ENCODE assay signal across 28 cellular contexts in the genomic region with DNA sequence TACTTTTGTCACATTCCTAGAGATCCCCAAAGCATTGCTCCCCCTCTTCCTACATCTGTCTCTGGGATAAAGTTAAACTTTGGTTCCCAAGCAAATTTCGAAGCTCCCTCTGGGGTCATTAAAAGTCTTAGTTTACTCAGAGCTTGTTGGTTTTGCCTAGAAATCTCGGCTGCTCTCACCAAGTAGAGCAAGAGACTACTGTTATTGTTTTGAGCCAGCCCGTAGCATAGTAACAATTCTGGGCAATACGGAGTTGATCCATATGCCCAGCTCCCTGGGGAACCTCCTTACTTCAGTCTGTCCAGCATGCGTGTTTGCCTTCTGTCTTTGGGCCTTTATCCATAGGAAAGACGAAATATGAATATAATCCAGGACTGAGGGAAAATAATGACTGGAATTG. TPM values are rescaled to one million over a fixed set of nuclear protein-coding genes. Genes with fewer than 3 reads are reported as not detected.
DNase-seq lines count a peak whose midpoint lies in the region; ATAC-seq and TF ChIP-seq lines count a peak whose summit lies in the region.
"Had no signal": no experiment of that assay in that cellular context is flagged by ENCODE, and none has a peak within 500 bp of the region (broad histone marks: within the 10 kb centered on the region; RNA-seq: fewer than 3 reads in every experiment).

No MANE protein-coding gene starts in this region.

- H3K27ac Mint-ChIP-seq in Calu3 (ENCODE audit: unreplicated experiment) (peak overlapping the region; percentile 22), nephron progenitor cell (peak overlapping the region; percentile 98)
- no peak overlapping the region for H3K27ac Mint-ChIP-seq in activated CD4-positive, alpha-beta T cell treated with anti-CD3 and anti-CD28 coated beads, Interleukin-2, amount 10 ng/mL, durations not matched to agents 7 days and 5 days
- H3K27ac Mint-ChIP-seq: activated CD4-positive, alpha-beta T cell treated with anti-CD3 and anti-CD28 coated beads, Interleukin-2, amount 10 ng/mL, durations not matched to agents 24 days and 14 days; activated CD8-positive, alpha-beta memory T cell treated with anti-CD3 and anti-CD28 coated beads, Interleukin-2, amount 10 ng/mL, durations not matched to agents 7 days and 5 days; brain; GM23338; T-helper 2 cell treated with Interferon-gamma antibody and Interleukin-4, amounts not matched to agents 5 μg/mL and 100 μg/mL, for 36 hours had no signal

- H3K9me3 Mint-ChIP-seq in Calu3 (ENCODE audit: low read depth, unreplicated experiment) (no peaks in the 10 kb centered on the region), nephron progenitor cell (peaks cover 13% of the 10 kb centered on the region)
- H3K9me3 Mint-ChIP-seq in activated CD4-positive, alpha-beta T cell treated with anti-CD3 and anti-CD28 coated beads, Interleukin-2, amount 10 ng/mL, durations not matched to agents 7 days and 5 days = no peaks in the 10 kb centered on the region
- H3K9me3 Mint-ChIP-seq: activated CD4-positive, alpha-beta T cell treated with anti-CD3 and anti-CD28 coated beads, Interleukin-2, amount 10 ng/mL, durations not matched to agents 24 days and 14 days; GM23338; nephron; T-helper 2 cell treated with Interferon-gamma antibody and Interleukin-4, amounts not matched to agents 5 μg/mL and 100 μg/mL, for 36 hours had no signal

- no peak for TF ChIP-seq CTCF in Calu3 (IDR thresholded peaks at IDR 0.05; ENCODE audit: unreplicated experiment)
- no peak for TF ChIP-seq CTCF in choroid plexus epithelial cell (conservative IDR thresholded peaks at IDR 0.05; ENCODE audit: low read depth, low read length)
- TF ChIP-seq CTCF in nephron progenitor cell (IDR thresholded peaks at IDR 0.05) = no peak

- POLR2A ChIA-PET in activated CD4-positive, alpha-beta T cell treated with anti-CD3 and anti-CD28 coated beads, Interleukin-2, amount 10 ng/mL, durations not matched to agents 7 days and 5 days (lab: Charles Lee) = no interaction called here

- CTCF ChIA-PET in Calu3 (lab: Charles Lee) = no interaction called here
- CTCF ChIA-PET in activated CD4-positive, alpha-beta T cell treated with anti-CD3 and anti-CD28 coated beads, Interleukin-2, amount 10 ng/mL, durations not matched to agents 7 days and 5 days (lab: Charles Lee) = interaction anchor here (0.5 kb wide), 1 partner anchor 106 kb away, joined by 3 read pairs; no protein-coding TSS in a partner anchor

- H3K4me3 Mint-ChIP-seq in Calu3 (ENCODE audit: low read depth, unreplicated experiment) = no peak overlapping the region
- no peak overlapping the region for H3K4me3 Mint-ChIP-seq in nephron progenitor cell
- no peak overlapping the region for H3K4me3 Mint-ChIP-seq in activated CD4-positive, alpha-beta T cell treated with anti-CD3 and anti-CD28 coated beads, Interleukin-2, amount 10 ng/mL, durations not matched to agents 7 days and 5 days
- H3K4me3 Mint-ChIP-seq: activated CD4-positive, alpha-beta T cell treated with anti-CD3 and anti-CD28 coated beads, Interleukin-2, amount 10 ng/mL, durations not matched to agents 24 days and 14 days; activated CD8-positive, alpha-beta memory T cell treated with anti-CD3 and anti-CD28 coated beads, Interleukin-2, amount 10 ng/mL, durations not matched to agents 7 days and 5 days; brain; GM23338; nephron; T-helper 2 cell treated with Interferon-gamma antibody and Interleukin-4, amounts not matched to agents 5 μg/mL and 100 μg/mL, for 36 hours had no signal

- H3K4me1 Mint-ChIP-seq in Calu3 (ENCODE audit: low read depth, unreplicated experiment) = peaks cover 28% of the 10 kb centered on the region
- peaks cover 53% of the 10 kb centered on the region for H3K4me1 Mint-ChIP-seq in nephron progenitor cell
- H3K4me1 Mint-ChIP-seq in activated CD4-positive, alpha-beta T cell treated with anti-CD3 and anti-CD28 coated beads, Interleukin-2, amount 10 ng/mL, durations not matched to agents 7 days and 5 days = no peaks in the 10 kb centered on the region
- H3K4me1 Mint-ChIP-seq: activated CD4-positive, alpha-beta T cell treated with anti-CD3 and anti-CD28 coated beads, Interleukin-2, amount 10 ng/mL, durations not matched to agents 24 days and 14 days; activated CD8-positive, alpha-beta memory T cell treated with anti-CD3 and anti-CD28 coated beads, Interleukin-2, amount 10 ng/mL, durations not matched to agents 7 days and 5 days had no signal

- intact Hi-C loops in Calu3 (cut with micrococcal nuclease; ENCODE audit: unreplicated experiment) = no loop called here

- DNase-seq in Calu3 (no peak), NCI-H2171 treated with DMSO at 0.1 percent for 48 hours (lab: John Stamatoyannopoulos, UW) (peak; percentile 87), choroid plexus epithelial cell (ENCODE audit: low read depth) (peak; percentile 35), nephron progenitor cell (peak; percentile 10), middle frontal gyrus (ENCODE audit: extremely low spot score, low spot score) (no peak)
- DNase-seq in activated CD4-positive, alpha-beta T cell treated with anti-CD3 and anti-CD28 coated beads, Interleukin-2, amount 10 ng/mL, durations not matched to agents 7 days and 5 days = no peak
- DNase-seq: activated CD4-positive, alpha-beta T cell treated with anti-CD3 and anti-CD28 coated beads, Interleukin-2, amount 10 ng/mL, durations not matched to agents 24 days and 14 days; activated CD8-positive, alpha-beta memory T cell treated with anti-CD3 and anti-CD28 coated beads, Interleukin-2, amount 10 ng/mL, durations not matched to agents 7 days and 5 days; activated naive CD4-positive, alpha-beta T cell treated with Interleukin-2 at 50 U/mL for 16 hours; activated T-cell treated with anti-CD3 and anti-CD28 coated beads, Interleukin-2, amount 50 U/mL, for 48 hours; C1 segment of cervical spinal cord; Kasumi-1; mucosa of descending colon; NCI-H1694 treated with DMSO at 0.1 percent for 48 hours; NCI-H526 treated with DMSO at 0.1 percent for 48 hours; pancreas; retina; SHP77; trophoblast cell had no signal

- no TSS peak for BruUV-seq in Calu3 (replicated peaks; lab: Mats Ljungman, UMichigan)

- H3K4me3 ChIP-seq in choroid plexus epithelial cell (ENCODE audit: low read depth, low read length) = no peak overlapping the region
- H3K4me3 ChIP-seq: adrenal gland, coronary artery, esophagus muscularis mucosa, GM12878, GM23338, mucosa of descending colon, pancreas had no signal

- H3K36me3 Mint-ChIP-seq in Calu3 (ENCODE audit: insufficient read depth, unreplicated experiment) (no peaks in the 10 kb centered on the region), nephron progenitor cell (ENCODE audit: low read depth) (peaks cover 26% of the 10 kb centered on the region)
- no peaks in the 10 kb centered on the region for H3K36me3 Mint-ChIP-seq in activated CD4-positive, alpha-beta T cell treated with anti-CD3 and anti-CD28 coated beads, Interleukin-2, amount 10 ng/mL, durations not matched to agents 7 days and 5 days (ENCODE audit: low read depth)
- H3K36me3 Mint-ChIP-seq: activated CD8-positive, alpha-beta memory T cell treated with anti-CD3 and anti-CD28 coated beads, Interleukin-2, amount 10 ng/mL, durations not matched to agents 7 days and 5 days; brain had no signal

- no peak for ATAC-seq in GM18861 (IDR thresholded peaks at IDR 0.05; ENCODE audit: unreplicated experiment)
- ATAC-seq: activated CD8-positive, alpha-beta memory T cell treated with anti-CD3 and anti-CD28 coated beads, Interleukin-2, amount 10 ng/mL, durations not matched to agents 7 days and 5 days; GM23338; mucosa of descending colon had no signal

- no peaks in the 10 kb centered on the region for H3K27me3 Mint-ChIP-seq in Calu3 (ENCODE audit: unreplicated experiment)
- H3K27me3 Mint-ChIP-seq in nephron progenitor cell (ENCODE audit: low read depth, poor library complexity) = peaks cover 2% of the 10 kb centered on the region
- H3K27me3 Mint-ChIP-seq in activated CD4-positive, alpha-beta T cell treated with anti-CD3 and anti-CD28 coated beads, Interleukin-2, amount 10 ng/mL, durations not matched to agents 7 days and 5 days = peaks cover 13% of the 10 kb centered on the region
- H3K27me3 Mint-ChIP-seq: activated CD8-positive, alpha-beta memory T cell treated with anti-CD3 and anti-CD28 coated beads, Interleukin-2, amount 10 ng/mL, durations not matched to agents 7 days and 5 days had no signal

RNA-seq across cellular contexts. Expression of gene P3H2, which starts 10.0 kb away (rescaled TPM):
- 5.9 and 7.1 TPM in 2 replicates for total RNA-seq in Calu3 (2022)
- not detected for total RNA-seq in activated CD4-positive, alpha-beta T cell treated with anti-CD3 and anti-CD28 coated beads, Interleukin-2, amount 10 ng/mL, durations not matched to agents 7 days and 5 days
- total RNA-seq: activated CD4-positive, alpha-beta T cell treated with anti-CD3 and anti-CD28 coated beads, Interleukin-2, amount 10 ng/mL, durations not matched to agents 24 days and 14 days; activated CD8-positive, alpha-beta memory T cell treated with anti-CD3 and anti-CD28 coated beads, Interleukin-2, amount 10 ng/mL, durations not matched to agents 7 days and 5 days had no signal

Comparison
In these comparisons a context has a peak if more than half of its experiments do, and no peak if none do; other contexts are left out.
1. DNase-seq: peak in NCI-H2171 treated with DMSO at 0.1 percent for 48 hours (single experiment), choroid plexus epithelial cell (single experiment) and nephron progenitor cell (single experiment); none in Calu3 (single experiment), middle frontal gyrus (single experiment) and activated CD4-positive, alpha-beta T cell treated with anti-CD3 and anti-CD28 coated beads, Interleukin-2, amount 10 ng/mL, durations not matched to agents 7 days and 5 days (single experiment).